1 cellular context compared by ENCODE assay signal in the genomic region with DNA sequence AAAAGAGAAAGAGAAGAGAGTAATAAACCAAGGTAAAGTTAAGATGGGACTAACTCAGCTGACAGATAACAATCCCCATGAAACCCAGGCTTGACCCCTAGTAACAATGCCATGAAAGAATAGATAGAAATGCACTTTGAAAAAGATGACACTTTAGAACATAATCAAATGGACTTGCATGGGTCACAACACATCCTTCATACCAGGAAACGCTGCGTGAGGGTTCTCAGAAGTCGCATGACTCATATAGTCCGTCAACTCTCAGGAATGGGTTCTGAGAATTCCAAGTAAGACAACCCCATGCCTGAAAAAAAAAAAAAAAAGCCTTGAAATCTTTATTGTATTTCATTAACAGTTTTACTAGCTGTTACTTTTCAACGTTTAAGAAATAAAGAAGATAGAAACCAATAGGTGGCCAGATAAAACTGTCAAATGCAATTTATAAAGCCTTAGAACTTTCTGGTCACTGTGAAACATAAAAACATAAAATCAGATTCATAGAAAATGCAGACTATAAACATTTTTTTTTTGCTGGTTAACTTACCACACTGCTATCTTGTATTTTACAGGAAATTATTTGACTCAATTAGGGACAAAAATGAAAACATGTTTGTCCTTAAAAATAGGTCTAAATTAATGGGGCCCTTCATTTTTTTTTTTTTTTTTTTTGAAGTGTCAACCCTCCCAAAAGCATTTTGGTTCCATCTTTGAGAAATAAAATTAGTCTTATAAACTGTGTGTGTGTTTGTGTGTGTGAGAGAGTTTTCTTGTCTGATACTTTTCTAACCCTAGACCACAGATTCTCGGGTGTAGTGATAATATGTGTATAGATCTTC.
TF ChIP-seq lines count a peak whose summit lies in the region.

No MANE protein-coding gene starts in this region.

TF ChIP-seq in K562, 482 proteins besides CTCF, POLR2A, EP300 and RAD21 (continued from another document and continues in another):
- TF ChIP-seq, protein P1, sequence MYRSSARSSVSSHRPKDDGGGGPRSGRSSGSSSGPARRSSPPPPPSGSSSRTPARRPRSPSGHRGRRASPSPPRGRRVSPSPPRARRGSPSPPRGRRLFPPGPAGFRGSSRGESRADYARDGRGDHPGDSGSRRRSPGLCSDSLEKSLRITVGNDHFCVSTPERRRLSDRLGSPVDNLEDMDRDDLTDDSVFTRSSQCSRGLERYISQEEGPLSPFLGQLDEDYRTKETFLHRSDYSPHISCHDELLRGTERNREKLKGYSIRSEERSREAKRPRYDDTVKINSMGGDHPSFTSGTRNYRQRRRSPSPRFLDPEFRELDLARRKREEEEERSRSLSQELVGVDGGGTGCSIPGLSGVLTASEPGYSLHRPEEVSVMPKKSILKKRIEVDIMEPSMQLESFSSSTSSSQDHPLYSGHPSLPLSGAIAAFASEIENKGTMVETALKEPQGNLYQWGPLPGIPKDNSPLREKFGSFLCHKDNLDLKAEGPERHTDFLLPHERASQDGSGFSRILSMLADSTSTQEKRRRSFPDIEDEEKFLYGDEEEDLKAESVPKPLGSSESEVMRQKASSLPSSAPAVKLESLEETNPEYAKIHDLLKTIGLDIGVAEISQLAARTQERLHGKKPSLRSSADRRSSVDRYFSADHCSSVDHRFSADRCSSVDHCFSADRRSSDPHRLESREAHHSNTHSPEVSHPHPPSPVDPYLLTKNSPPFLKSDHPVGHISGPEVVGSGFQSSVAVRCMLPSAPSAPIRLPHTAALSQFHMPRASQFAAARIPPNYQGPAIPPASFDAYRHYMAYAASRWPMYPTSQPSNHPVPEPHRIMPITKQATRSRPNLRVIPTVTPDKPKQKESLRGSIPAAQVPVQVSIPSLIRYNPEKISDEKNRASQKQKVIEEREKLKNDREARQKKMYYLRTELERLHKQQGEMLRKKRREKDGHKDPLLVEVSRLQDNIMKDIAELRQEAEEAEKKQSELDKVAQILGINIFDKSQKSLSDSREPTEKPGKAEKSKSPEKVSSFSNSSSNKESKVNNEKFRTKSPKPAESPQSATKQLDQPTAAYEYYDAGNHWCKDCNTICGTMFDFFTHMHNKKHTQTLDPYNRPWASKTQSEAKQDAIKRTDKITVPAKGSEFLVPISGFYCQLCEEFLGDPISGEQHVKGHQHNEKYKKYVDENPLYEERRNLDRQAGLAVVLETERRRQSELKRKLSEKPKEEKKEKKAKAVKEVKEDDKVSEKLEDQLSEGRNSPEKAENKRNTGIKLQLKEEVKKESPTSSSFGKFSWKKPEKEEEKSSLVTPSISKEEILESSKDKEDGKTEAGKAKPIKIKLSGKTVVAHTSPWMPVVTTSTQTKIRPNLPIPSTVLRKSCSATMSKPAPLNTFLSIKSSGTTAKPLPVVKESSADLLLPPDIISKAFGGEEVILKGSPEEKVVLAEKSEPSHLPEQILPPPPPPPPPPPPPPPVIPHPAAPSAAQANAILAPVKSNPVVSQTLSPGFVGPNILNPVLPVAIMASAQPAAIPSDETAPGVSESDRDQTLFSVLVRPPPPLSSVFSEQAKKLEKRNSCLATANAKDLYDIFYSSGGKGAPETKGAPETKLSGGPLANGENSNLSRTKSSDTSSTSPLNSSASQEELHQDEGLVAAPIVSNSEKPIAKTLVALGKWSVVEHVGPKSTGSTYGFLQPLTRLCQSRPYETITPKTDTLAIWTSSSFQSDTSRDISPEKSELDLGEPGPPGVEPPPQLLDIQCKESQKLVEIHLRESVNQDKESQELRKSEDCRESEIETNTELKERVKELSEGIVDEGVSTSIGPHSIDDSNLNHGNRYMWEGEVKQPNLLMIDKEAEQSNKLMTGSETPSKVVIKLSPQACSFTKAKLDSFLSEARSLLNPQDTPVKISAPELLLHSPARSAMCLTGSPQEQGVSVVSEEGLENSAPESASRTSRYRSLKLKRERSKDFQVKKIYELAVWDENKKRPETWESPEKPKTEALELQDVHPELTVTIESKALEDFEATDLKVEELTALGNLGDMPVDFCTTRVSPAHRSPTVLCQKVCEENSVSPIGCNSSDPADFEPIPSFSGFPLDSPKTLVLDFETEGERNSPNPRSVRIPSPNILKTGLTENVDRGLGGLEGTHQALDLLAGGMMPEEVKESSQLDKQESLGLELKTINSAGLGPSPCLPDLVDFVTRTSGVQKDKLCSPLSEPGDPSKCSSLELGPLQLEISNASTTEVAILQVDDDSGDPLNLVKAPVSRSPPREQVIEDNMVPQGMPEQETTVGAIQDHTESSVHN (IDR thresholded peaks at IDR 0.05; ENCODE audit: borderline replicate concordance in 1 of 2, low read depth in 1 of 2), result peak in 1 of 2 experiments; percentile 91; a peak in 2 of 4 replicates
- TF ChIP-seq MTA3 (IDR thresholded peaks at IDR 0.05; ENCODE audit: borderline replicate concordance) (0 out of 2 replicates have a peak, but pooled peaks have one; percentile 48), TFAM (CRISPR knock-in tag; conservative IDR thresholded peaks at IDR 0.05) (no peak), MAZ (CRISPR knock-in tag; conservative IDR thresholded peaks at IDR 0.05 in 1 of 2, IDR thresholded peaks at IDR 0.05 in 1 of 2) (no peak), PHB (CRISPR knock-in tag; IDR thresholded peaks at IDR 0.05) (no peak), ZNF444 (CRISPR knock-in tag; IDR thresholded peaks at IDR 0.05) (no peak), CREM (IDR thresholded peaks at IDR 0.05; ENCODE audit: low read depth) (0 out of 2 replicates have a peak, but pooled peaks have one; percentile 19), GABPB2 (CRISPR knock-in tag; conservative IDR thresholded peaks at IDR 0.05) (no peak), ZNF232 (CRISPR knock-in tag; IDR thresholded peaks at IDR 0.05) (no peak), ARID2 (IDR thresholded peaks at IDR 0.05) (no peak), RHOXF2B (CRISPR knock-in tag; conservative IDR thresholded peaks at IDR 0.05) (no peak), ZNF282 (CRISPR knock-in tag; IDR thresholded peaks at IDR 0.05) (no peak), POLR2AphosphoS2 (IDR thresholded peaks at IDR 0.05; ENCODE audit: low read length) (no peak), ZNF184 (CRISPR knock-in tag; IDR thresholded peaks at IDR 0.05) (no peak), ZNF134 (CRISPR knock-in tag; conservative IDR thresholded peaks at IDR 0.05) (no peak), CHD1 (IDR thresholded peaks at IDR 0.05; ENCODE audit: low read length) (no peak), ZNF263 (CRISPR knock-in tag; IDR thresholded peaks at IDR 0.05; ENCODE audit: borderline replicate concordance) (no peak), ZNF140 (CRISPR knock-in tag; IDR thresholded peaks at IDR 0.05) (no peak), TCF7 (IDR thresholded peaks at IDR 0.05; ENCODE audit: borderline replicate concordance) (no peak)
- TF ChIP-seq, protein P2, sequence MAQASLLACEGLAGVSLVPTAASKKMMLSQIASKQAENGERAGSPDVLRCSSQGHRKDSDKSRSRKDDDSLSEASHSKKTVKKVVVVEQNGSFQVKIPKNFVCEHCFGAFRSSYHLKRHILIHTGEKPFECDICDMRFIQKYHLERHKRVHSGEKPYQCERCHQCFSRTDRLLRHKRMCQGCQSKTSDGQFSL (CRISPR knock-in tag; IDR thresholded peaks at IDR 0.05), result no peak
- TF ChIP-seq, protein P2 (tag; IDR thresholded peaks at IDR 0.05), result no peak
- TF ChIP-seq, protein P3, sequence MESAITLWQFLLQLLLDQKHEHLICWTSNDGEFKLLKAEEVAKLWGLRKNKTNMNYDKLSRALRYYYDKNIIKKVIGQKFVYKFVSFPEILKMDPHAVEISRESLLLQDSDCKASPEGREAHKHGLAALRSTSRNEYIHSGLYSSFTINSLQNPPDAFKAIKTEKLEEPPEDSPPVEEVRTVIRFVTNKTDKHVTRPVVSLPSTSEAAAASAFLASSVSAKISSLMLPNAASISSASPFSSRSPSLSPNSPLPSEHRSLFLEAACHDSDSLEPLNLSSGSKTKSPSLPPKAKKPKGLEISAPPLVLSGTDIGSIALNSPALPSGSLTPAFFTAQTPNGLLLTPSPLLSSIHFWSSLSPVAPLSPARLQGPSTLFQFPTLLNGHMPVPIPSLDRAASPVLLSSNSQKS (CRISPR knock-in tag; IDR thresholded peaks at IDR 0.05), result no peak
- TF ChIP-seq, protein P4, sequence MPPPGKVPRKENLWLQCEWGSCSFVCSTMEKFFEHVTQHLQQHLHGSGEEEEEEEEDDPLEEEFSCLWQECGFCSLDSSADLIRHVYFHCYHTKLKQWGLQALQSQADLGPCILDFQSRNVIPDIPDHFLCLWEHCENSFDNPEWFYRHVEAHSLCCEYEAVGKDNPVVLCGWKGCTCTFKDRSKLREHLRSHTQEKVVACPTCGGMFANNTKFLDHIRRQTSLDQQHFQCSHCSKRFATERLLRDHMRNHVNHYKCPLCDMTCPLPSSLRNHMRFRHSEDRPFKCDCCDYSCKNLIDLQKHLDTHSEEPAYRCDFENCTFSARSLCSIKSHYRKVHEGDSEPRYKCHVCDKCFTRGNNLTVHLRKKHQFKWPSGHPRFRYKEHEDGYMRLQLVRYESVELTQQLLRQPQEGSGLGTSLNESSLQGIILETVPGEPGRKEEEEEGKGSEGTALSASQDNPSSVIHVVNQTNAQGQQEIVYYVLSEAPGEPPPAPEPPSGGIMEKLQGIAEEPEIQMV (tag; conservative IDR thresholded peaks at IDR 0.05; ENCODE audit: low read depth), result no peak
- TF ChIP-seq, protein P5, sequence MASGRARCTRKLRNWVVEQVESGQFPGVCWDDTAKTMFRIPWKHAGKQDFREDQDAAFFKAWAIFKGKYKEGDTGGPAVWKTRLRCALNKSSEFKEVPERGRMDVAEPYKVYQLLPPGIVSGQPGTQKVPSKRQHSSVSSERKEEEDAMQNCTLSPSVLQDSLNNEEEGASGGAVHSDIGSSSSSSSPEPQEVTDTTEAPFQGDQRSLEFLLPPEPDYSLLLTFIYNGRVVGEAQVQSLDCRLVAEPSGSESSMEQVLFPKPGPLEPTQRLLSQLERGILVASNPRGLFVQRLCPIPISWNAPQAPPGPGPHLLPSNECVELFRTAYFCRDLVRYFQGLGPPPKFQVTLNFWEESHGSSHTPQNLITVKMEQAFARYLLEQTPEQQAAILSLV (tag; IDR thresholded peaks at IDR 0.05), result no peak
- TF ChIP-seq, protein P6, sequence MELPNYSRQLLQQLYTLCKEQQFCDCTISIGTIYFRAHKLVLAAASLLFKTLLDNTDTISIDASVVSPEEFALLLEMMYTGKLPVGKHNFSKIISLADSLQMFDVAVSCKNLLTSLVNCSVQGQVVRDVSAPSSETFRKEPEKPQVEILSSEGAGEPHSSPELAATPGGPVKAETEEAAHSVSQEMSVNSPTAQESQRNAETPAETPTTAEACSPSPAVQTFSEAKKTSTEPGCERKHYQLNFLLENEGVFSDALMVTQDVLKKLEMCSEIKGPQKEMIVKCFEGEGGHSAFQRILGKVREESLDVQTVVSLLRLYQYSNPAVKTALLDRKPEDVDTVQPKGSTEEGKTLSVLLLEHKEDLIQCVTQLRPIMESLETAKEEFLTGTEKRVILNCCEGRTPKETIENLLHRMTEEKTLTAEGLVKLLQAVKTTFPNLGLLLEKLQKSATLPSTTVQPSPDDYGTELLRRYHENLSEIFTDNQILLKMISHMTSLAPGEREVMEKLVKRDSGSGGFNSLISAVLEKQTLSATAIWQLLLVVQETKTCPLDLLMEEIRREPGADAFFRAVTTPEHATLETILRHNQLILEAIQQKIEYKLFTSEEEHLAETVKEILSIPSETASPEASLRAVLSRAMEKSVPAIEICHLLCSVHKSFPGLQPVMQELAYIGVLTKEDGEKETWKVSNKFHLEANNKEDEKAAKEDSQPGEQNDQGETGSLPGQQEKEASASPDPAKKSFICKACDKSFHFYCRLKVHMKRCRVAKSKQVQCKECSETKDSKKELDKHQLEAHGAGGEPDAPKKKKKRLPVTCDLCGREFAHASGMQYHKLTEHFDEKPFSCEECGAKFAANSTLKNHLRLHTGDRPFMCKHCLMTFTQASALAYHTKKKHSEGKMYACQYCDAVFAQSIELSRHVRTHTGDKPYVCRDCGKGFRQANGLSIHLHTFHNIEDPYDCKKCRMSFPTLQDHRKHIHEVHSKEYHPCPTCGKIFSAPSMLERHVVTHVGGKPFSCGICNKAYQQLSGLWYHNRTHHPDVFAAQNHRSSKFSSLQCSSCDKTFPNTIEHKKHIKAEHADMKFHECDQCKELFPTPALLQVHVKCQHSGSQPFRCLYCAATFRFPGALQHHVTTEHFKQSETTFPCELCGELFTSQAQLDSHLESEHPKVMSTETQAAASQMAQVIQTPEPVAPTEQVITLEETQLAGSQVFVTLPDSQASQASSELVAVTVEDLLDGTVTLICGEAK (IDR thresholded peaks at IDR 0.05), result peak; percentile 94
- TF ChIP-seq, protein P6 (CRISPR knock-in tag; IDR thresholded peaks at IDR 0.05), result peak; percentile 55
